ENCODE assay signal across 23 cellular contexts in the genomic region with DNA sequence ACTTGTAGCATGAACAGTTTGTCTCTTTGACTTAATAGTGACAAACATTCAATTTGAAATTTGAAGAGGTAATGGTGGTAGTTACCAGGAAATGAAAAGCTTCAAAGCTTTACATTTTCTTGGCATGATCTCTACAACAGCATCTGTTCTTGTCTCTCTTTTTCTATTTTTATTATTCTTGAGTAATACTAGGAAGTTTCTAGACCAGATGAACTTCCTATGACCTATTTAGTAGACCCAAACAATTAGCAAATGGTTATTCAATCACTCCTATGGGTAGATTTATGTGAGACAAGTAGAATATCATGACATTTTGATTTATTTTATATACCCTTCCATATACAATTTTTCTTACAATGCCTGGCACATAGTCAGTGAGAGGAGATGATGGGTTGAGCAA.
DNase-seq lines count a peak whose midpoint lies in the region; ATAC-seq and TF ChIP-seq lines count a peak whose summit lies in the region.
"Had no signal": no experiment of that assay in that cellular context is flagged by ENCODE, and none has a peak within 500 bp of the region (broad histone marks: within the 10 kb centered on the region; RNA-seq: fewer than 3 reads in every experiment).

No MANE protein-coding gene starts in this region.

- no peaks in the 10 kb centered on the region for H3K79me2 ChIP-seq in neural cell (replicated peaks; ENCODE audit: insufficient read depth, low read length)
- H3K79me2 ChIP-seq in osteoblast (ENCODE audit: insufficient read depth, low read length) = no peaks in the 10 kb centered on the region

- H3K4me1 ChIP-seq in osteoblast (ENCODE audit: insufficient read depth, low read length) = peaks cover 14% of the 10 kb centered on the region

- H4K20me1 ChIP-seq in neural cell (ENCODE audit: insufficient read depth) (no peaks in the 10 kb centered on the region), osteoblast (ENCODE audit: insufficient read depth, low read length) (no peaks in the 10 kb centered on the region)

- peak; percentile 56 for ATAC-seq in HG03432 (IDR thresholded peaks at IDR 0.05; ENCODE audit: unreplicated experiment)
- ATAC-seq in GM18870 (IDR thresholded peaks at IDR 0.05; ENCODE audit: unreplicated experiment) = no peak
- ATAC-seq: GM12878, K562 had no signal

- H3K36me3 ChIP-seq in neural cell (ENCODE audit: insufficient read depth, low read length) (no peaks in the 10 kb centered on the region), osteoblast (ENCODE audit: insufficient read depth, low read length) (no peaks in the 10 kb centered on the region)
- H3K36me3 ChIP-seq: SJSA1 had no signal

- peak; percentile 6 for DNase-seq in EH (ENCODE audit: low read depth)
- DNase-seq in cardiac fibroblast (ENCODE audit: low read depth in 2 of 2) = peak; percentile 5 to 25
- DNase-seq in osteoblast (ENCODE audit: insufficient read length, low spot score, missing footprints) = no peak
- DNase-seq in NAMALWA (ENCODE audit: low spot score) = no peak
- DNase-seq: CD4-positive, CD25-positive, alpha-beta regulatory T cell; DMS153; Kasumi-1; MV-4-11; NCI-H1105 treated with DMSO at 0.1 percent for 48 hours; NCI-H146; NCI-H1930; NCI-H2107; NCI-H524 treated with DMSO at 0.1 percent for 48 hours; NCI-H82; PC-9; Right ventricle myocardium superior; RPMI8226 had no signal

- H3K4me2 ChIP-seq in neural cell (ENCODE audit: low read length) (no peak overlapping the region), osteoblast (ENCODE audit: insufficient read depth, low read length) (no peak overlapping the region)
- H3K4me2 ChIP-seq: PC-9 had no signal

- H3F3A ChIP-seq in neural cell (ENCODE audit: insufficient read depth, low read length, poor library complexity, severe bottlenecking) = no peaks in the 10 kb centered on the region

- peak; percentile 25 for TF ChIP-seq EP300 in neural cell (conservative IDR thresholded peaks at IDR 0.05; ENCODE audit: poor library complexity, severe bottlenecking)

- H3K4me3 ChIP-seq in cardiac fibroblast (replicated peaks in 1 of 2; ENCODE audit: low read depth in 2 of 2, low read length in 2 of 2) (no peak overlapping the region), neural cell (ENCODE audit: low read length) (no peak overlapping the region), osteoblast (ENCODE audit: insufficient read depth, low read length) (no peak overlapping the region)
- H3K4me3 ChIP-seq: GM12878, K562, PC-9, SJSA1 had no signal

- H3K27ac ChIP-seq in neural cell (ENCODE audit: low read length) = no peak overlapping the region
- no peak overlapping the region for H3K27ac ChIP-seq in osteoblast (ENCODE audit: low read depth, low read length)
- H3K27ac ChIP-seq: PC-9, SJSA1 had no signal

- no peaks in the 10 kb centered on the region for H3K9me2 ChIP-seq in neural cell (ENCODE audit: insufficient read depth, low read length)

- H3K27me3 ChIP-seq in neural cell (ENCODE audit: insufficient read depth, low read depth, low read length) (no peaks in the 10 kb centered on the region), osteoblast (ENCODE audit: insufficient read depth, low read length) (no peaks in the 10 kb centered on the region)
- H3K27me3 ChIP-seq: SJSA1 had no signal

- no peaks in the 10 kb centered on the region for H3K9me3 ChIP-seq in neural cell (ENCODE audit: low read length)
- H3K9me3 ChIP-seq in osteoblast (ENCODE audit: low read depth, low read length) = no peaks in the 10 kb centered on the region
- H3K9me3 ChIP-seq: SJSA1 had no signal

- no peak overlapping the region for H3K9ac ChIP-seq in neural cell (ENCODE audit: low read length)

- TF ChIP-seq CTCF in cardiac fibroblast (IDR thresholded peaks at IDR 0.05; ENCODE audit: low read depth, low read length) (no peak), neural cell (IDR thresholded peaks at IDR 0.05; ENCODE audit: poor library complexity, severe bottlenecking) (no peak), osteoblast (IDR thresholded peaks at IDR 0.05; ENCODE audit: extremely low read depth, low read depth, low read length) (no peak)

- H2AFZ ChIP-seq in neural cell (ENCODE audit: low read depth, low read length) (no peak overlapping the region), osteoblast (ENCODE audit: low read length) (no peak overlapping the region)
- H2AFZ ChIP-seq: PC-9 had no signal

- TF ChIP-seq RAD21 in neural cell (conservative IDR thresholded peaks at IDR 0.05) = no peak

TF ChIP-seq in neural cell, 6 proteins besides CTCF, POLR2A, EP300 and RAD21:
- TF ChIP-seq EZH2 (IDR thresholded peaks at IDR 0.05; ENCODE audit: borderline replicate concordance, insufficient read depth, low read length, poor library complexity, severe bottlenecking) = no peak
- no peak for TF ChIP-seq POLR2AphosphoS5 (IDR thresholded peaks at IDR 0.05)
- TF ChIP-seq, protein P1, sequence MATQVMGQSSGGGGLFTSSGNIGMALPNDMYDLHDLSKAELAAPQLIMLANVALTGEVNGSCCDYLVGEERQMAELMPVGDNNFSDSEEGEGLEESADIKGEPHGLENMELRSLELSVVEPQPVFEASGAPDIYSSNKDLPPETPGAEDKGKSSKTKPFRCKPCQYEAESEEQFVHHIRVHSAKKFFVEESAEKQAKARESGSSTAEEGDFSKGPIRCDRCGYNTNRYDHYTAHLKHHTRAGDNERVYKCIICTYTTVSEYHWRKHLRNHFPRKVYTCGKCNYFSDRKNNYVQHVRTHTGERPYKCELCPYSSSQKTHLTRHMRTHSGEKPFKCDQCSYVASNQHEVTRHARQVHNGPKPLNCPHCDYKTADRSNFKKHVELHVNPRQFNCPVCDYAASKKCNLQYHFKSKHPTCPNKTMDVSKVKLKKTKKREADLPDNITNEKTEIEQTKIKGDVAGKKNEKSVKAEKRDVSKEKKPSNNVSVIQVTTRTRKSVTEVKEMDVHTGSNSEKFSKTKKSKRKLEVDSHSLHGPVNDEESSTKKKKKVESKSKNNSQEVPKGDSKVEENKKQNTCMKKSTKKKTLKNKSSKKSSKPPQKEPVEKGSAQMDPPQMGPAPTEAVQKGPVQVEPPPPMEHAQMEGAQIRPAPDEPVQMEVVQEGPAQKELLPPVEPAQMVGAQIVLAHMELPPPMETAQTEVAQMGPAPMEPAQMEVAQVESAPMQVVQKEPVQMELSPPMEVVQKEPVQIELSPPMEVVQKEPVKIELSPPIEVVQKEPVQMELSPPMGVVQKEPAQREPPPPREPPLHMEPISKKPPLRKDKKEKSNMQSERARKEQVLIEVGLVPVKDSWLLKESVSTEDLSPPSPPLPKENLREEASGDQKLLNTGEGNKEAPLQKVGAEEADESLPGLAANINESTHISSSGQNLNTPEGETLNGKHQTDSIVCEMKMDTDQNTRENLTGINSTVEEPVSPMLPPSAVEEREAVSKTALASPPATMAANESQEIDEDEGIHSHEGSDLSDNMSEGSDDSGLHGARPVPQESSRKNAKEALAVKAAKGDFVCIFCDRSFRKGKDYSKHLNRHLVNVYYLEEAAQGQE (IDR thresholded peaks at IDR 0.05; ENCODE audit: borderline replicate concordance) = no peak
- no peak for TF ChIP-seq SMC3 (conservative IDR thresholded peaks at IDR 0.05; ENCODE audit: poor library complexity)
- TF ChIP-seq TAF1 (IDR thresholded peaks at IDR 0.05; ENCODE audit: low read depth) = no peak
- no peak for TF ChIP-seq MXI1 (conservative IDR thresholded peaks at IDR 0.05; ENCODE audit: poor library complexity, severe bottlenecking)

Comparison
In these comparisons a context has a peak if more than half of its experiments do, and no peak if none do; other contexts are left out.
1. DNase-seq: peak in EH (single experiment) and cardiac fibroblast (2 of 2); none in osteoblast (single experiment) and NAMALWA (single experiment).